Comparison of ENCODE assay signal across 14 cellular contexts in genomic region chr14:34347683-34348082, GRCh38.
DNase-seq lines count a peak whose midpoint lies in the region; ATAC-seq and TF ChIP-seq lines count a peak whose summit lies in the region.
"Had no signal": no experiment of that assay in that cellular context is flagged by ENCODE, and none has a peak within 500 bp of the region (broad histone marks: within the 10 kb centered on the region; RNA-seq: fewer than 3 reads in every experiment).

No MANE protein-coding gene starts in this region.

- DNase-seq in NCI-H69 (lab: John Stamatoyannopoulos, UW) (peak; percentile 21), MM.1S (no peak), T-helper 9 cell (no peak), DMS114 treated with DMSO at 0.1 percent for 48 hours (lab: John Stamatoyannopoulos, UW; ENCODE audit: unreplicated experiment) (no peak)
- DNase-seq: activated CD4-positive, alpha-beta T cell treated with anti-CD3 and anti-CD28 coated beads, Interleukin-2, amount 50 U/mL, for 4 hours; activated effector memory CD4-positive, alpha-beta T cell treated with Interleukin-2 at 50 U/mL for 16 hours; C1 segment of cervical spinal cord; NCI-H510A treated with DMSO at 0.1 percent for 48 hours; RPMI8226 had no signal

- no peaks in the 10 kb centered on the region for H3F3A ChIP-seq in MM.1S (ENCODE audit: insufficient read depth, low read length)

- no peak for TF ChIP-seq CTCF in MM.1S (IDR thresholded peaks at IDR 0.05; ENCODE audit: low read length)

- no peak overlapping the region for H3K4me2 ChIP-seq in MM.1S (ENCODE audit: low read depth, low read length)

- H3K4me3 ChIP-seq in MM.1S (ENCODE audit: low read length) = no peak overlapping the region
- H3K4me3 ChIP-seq: skin epidermis had no signal

- no peaks in the 10 kb centered on the region for H4K20me1 ChIP-seq in MM.1S (ENCODE audit: insufficient read depth, low read length)

- no peak overlapping the region for H3K27ac ChIP-seq in MM.1S (ENCODE audit: low read length)
- H3K27ac ChIP-seq: skin epidermis had no signal

- H2AFZ ChIP-seq in MM.1S (ENCODE audit: low read length) = no peak overlapping the region

- H3K4me1 ChIP-seq in MM.1S (ENCODE audit: low read length) = no peaks in the 10 kb centered on the region

- H3K9ac ChIP-seq in MM.1S (ENCODE audit: low read length) = no peak overlapping the region

- H3K36me3 ChIP-seq in MM.1S (replicated peaks; ENCODE audit: insufficient read depth, low read length) = no peaks in the 10 kb centered on the region

- ATAC-seq in GM18505 (IDR thresholded peaks at IDR 0.05; ENCODE audit: unreplicated experiment) = peak; percentile 89
- peak; percentile 52 for ATAC-seq in GM19035 (IDR thresholded peaks at IDR 0.05; ENCODE audit: unreplicated experiment)
- peak; percentile 59 for ATAC-seq in HG03064 (IDR thresholded peaks at IDR 0.05; ENCODE audit: low read depth, unreplicated experiment)
- no peak for ATAC-seq in HG03108 (IDR thresholded peaks at IDR 0.05; ENCODE audit: unreplicated experiment)

- no peaks in the 10 kb centered on the region for H3K79me2 ChIP-seq in MM.1S (ENCODE audit: low read length)

- no peaks in the 10 kb centered on the region for H3K27me3 ChIP-seq in MM.1S (replicated peaks; ENCODE audit: insufficient read depth, low read length)

- TF ChIP-seq POLR2A in GM18505 (IDR thresholded peaks at IDR 0.05; ENCODE audit: borderline replicate concordance, extremely low read depth, insufficient read depth, insufficient read length) = no peak

- no peaks in the 10 kb centered on the region for H3K9me2 ChIP-seq in MM.1S (replicated peaks; ENCODE audit: insufficient read depth, low read length)

- H3K9me3 ChIP-seq in MM.1S (replicated peaks; ENCODE audit: insufficient read depth, low read length) = no peaks in the 10 kb centered on the region
